Comparison of ENCODE assay signal across 27 cellular contexts in the genomic region with DNA sequence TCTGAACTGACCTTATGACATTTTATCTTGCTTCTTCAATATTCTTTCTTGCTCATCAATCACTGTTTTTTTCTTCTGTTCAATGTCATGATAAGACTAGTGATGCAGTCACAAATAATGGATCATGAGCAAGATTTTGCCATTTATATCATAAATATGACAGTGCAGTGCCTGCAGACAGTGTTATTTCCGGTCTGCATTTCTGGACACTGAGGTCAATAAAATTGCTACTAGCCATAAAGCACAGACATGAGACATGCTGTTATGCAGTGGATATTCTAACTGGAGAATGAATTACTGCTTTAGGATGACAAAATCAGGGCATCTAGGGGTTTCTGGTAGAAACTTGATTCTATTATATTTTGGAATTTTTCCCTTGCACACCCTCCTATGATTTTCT.
"Had no signal": no experiment of that assay in that cellular context is flagged by ENCODE, and none has a peak within 500 bp of the region (broad histone marks: within the 10 kb centered on the region; RNA-seq: fewer than 3 reads in every experiment).

No MANE protein-coding gene starts in this region.

- H3K27ac Mint-ChIP-seq: activated T-helper 1 cell treated with anti-CD3 and anti-CD28 coated beads, Interleukin-12 subunit alpha, Interleukin-12 subunit beta, Interleukin-2, Interleukin-4 antibody, amounts not matched to agents 30 ng/mL and 10 ng/mL and 1 ng/mL, durations not matched to agents 14 hours and 24 hours and 36 hours; memory B cell; natural killer cell treated with Interleukin-12 subunit alpha and Interleukin-12 subunit beta and Interleukin-15 and Interleukin-18, amount 100 ng/mL, for 72 hours had no signal

- H3K27me3 Mint-ChIP-seq: central memory CD8-positive, alpha-beta T cell; memory B cell; natural killer cell treated with Interleukin-12 subunit alpha and Interleukin-12 subunit beta and Interleukin-15 and Interleukin-18, amount 100 ng/mL, for 72 hours had no signal

- H3K9me3 ChIP-seq: thyroid gland, upper lobe of left lung had no signal

- H3K4me3 ChIP-seq: dorsolateral prefrontal cortex, stomach, thyroid gland, upper lobe of left lung had no signal

- H3K27me3 ChIP-seq: dorsolateral prefrontal cortex, stomach, thyroid gland, upper lobe of left lung had no signal

- H3K4me3 Mint-ChIP-seq: activated T-helper 1 cell treated with anti-CD3 and anti-CD28 coated beads, Interleukin-12 subunit alpha, Interleukin-12 subunit beta, Interleukin-2, Interleukin-4 antibody, amounts not matched to agents 30 ng/mL and 10 ng/mL and 1 ng/mL, durations not matched to agents 14 hours and 24 hours and 36 hours; central memory CD8-positive, alpha-beta T cell; memory B cell; natural killer cell treated with Interleukin-12 subunit alpha and Interleukin-12 subunit beta and Interleukin-15 and Interleukin-18, amount 100 ng/mL, for 72 hours had no signal

- H3K36me3 Mint-ChIP-seq: memory B cell; natural killer cell treated with Interleukin-12 subunit alpha and Interleukin-12 subunit beta and Interleukin-15 and Interleukin-18, amount 100 ng/mL, for 72 hours had no signal

- DNase-seq: activated CD4-positive, alpha-beta T cell treated with anti-CD3 and anti-CD28 coated beads for 48 hours; activated CD4-positive, alpha-beta T cell treated with anti-CD3 and anti-CD28 coated beads, Interleukin-2, amount 50 U/mL, for 48 hours; activated CD8-positive, alpha-beta memory T cell treated with anti-CD3 and anti-CD28 coated beads, Interleukin-2, amount 50 U/mL, for 4 hours; activated effector memory CD4-positive, alpha-beta T cell treated with anti-CD3 and anti-CD28 coated beads, Interleukin-2, amount 50 U/mL, for 16 hours; activated naive CD4-positive, alpha-beta T cell treated with anti-CD3 and anti-CD28 coated beads, Interleukin-2, amount 50 U/mL, for 16 hours; activated T-cell treated with anti-CD3 and anti-CD28 coated beads, Interleukin-2, amount 50 U/mL, for 1 hour; amniotic stem cell; dorsolateral prefrontal cortex; effector memory CD4-positive, alpha-beta T cell; erythroblast; head of caudate nucleus; hippocampal formation; left cardiac atrium; posterior cingulate gyrus; right cardiac atrium; stimulated activated CD4-positive, alpha-beta T cell treated with anti-CD3 and anti-CD28 coated beads, Interleukin-12 subunit alpha, Interleukin-12 subunit beta, amount 100 ng/mL, for 4 hours; stimulated activated CD4-positive, alpha-beta T cell treated with anti-CD3 and anti-CD28 coated beads, Interleukin-4, amount 100 ng/mL, for 1 hour; stomach; T-helper 1 cell; thyroid gland; upper lobe of left lung had no signal

- H3K36me3 ChIP-seq: stomach, thyroid gland, upper lobe of left lung had no signal

- H3K4me1 Mint-ChIP-seq: central memory CD8-positive, alpha-beta T cell; memory B cell had no signal

- H3K4me1 ChIP-seq: stomach, thyroid gland, upper lobe of left lung had no signal

- ATAC-seq: activated CD4-positive, CD25-positive, alpha-beta regulatory T cell treated with anti-CD3 and anti-CD28 coated beads, Interleukin-2, amount 50 U/mL, for 24 hours; left cardiac atrium; natural killer cell treated with Interleukin-12 subunit alpha and Interleukin-12 subunit beta and Interleukin-15 and Interleukin-18, amount 100 ng/mL, for 72 hours; right cardiac atrium had no signal

- H3K27ac ChIP-seq: dorsolateral prefrontal cortex, stomach, thyroid gland, upper lobe of left lung, VCaP had no signal
